In genomic region chr7:33038639-33039038, GRCh38 we compare ENCODE assay signal across 10 cellular contexts. TPM values are rescaled to one million over a fixed set of nuclear protein-coding genes. Genes with fewer than 3 reads are reported as not detected.
DNase-seq lines count a peak whose midpoint lies in the region; ATAC-seq and TF ChIP-seq lines count a peak whose summit lies in the region.
"Had no signal": no experiment of that assay in that cellular context is flagged by ENCODE, and none has a peak within 500 bp of the region (broad histone marks: within the 10 kb centered on the region; RNA-seq: fewer than 3 reads in every experiment).

No MANE protein-coding gene starts in this region.

- peaks cover 85% of the 10 kb centered on the region for H3K79me2 ChIP-seq in OCI-LY3 (ENCODE audit: low read length)

- TF ChIP-seq POLR2A in sigmoid colon (IDR thresholded peaks at IDR 0.05), result no peak

- peak overlapping the region; percentile 96 for H3K4me2 ChIP-seq in OCI-LY3 (ENCODE audit: low read length)

- ATAC-seq in HG02798 (IDR thresholded peaks at IDR 0.05; ENCODE audit: poor library complexity, unreplicated experiment), result no peak

- peak overlapping the region; percentile 76 for H3K4me3 ChIP-seq in GM06990 (replicated peaks; ENCODE audit: low read depth, low read length)
- peak overlapping the region; percentile 78 for H3K4me3 ChIP-seq in OCI-LY3 (ENCODE audit: low read length)
- H3K4me3 ChIP-seq in epithelial cell of proximal tubule (ENCODE audit: low read depth, low read length), result peak overlapping the region; percentile 55
- H3K4me3 ChIP-seq in sigmoid colon, result peak overlapping the region in 3 of 4 donors; percentile 44 to 51 (median 49)

- DNase-seq in GM06990 (ENCODE audit: extremely low read depth, insufficient read length) (no peak), epithelial cell of proximal tubule (ENCODE audit: low read depth) (no peak), sigmoid colon (no peak), A172 (ENCODE audit: low spot score) (no peak), NCI-H774 (lab: John Stamatoyannopoulos, UW) (no peak), UCSD-AML1 (lab: John Stamatoyannopoulos, UW; ENCODE audit: unreplicated experiment) (no peak)
- DNase-seq: NCI-H1417 treated with DMSO at 0.1 percent for 48 hours, small intestine had no signal

- H2AFZ ChIP-seq in OCI-LY3 (ENCODE audit: low read depth, low read length), result no peak overlapping the region

- WGBS in sigmoid colon, 2 donors, result 13 to 35% methylated on average over 2 of the region's 2 CpGs

- no peaks in the 10 kb centered on the region for H3K27me3 ChIP-seq in GM06990 (replicated peaks; ENCODE audit: control insufficient read depth, insufficient read depth, low read length)
- H3K27me3 ChIP-seq in OCI-LY3 (ENCODE audit: low read depth, low read length), result no peaks in the 10 kb centered on the region
- no peaks in the 10 kb centered on the region for H3K27me3 ChIP-seq in sigmoid colon

- peaks cover 27% of the 10 kb centered on the region for H3K4me1 ChIP-seq in OCI-LY3 (ENCODE audit: low read length)
- H3K4me1 ChIP-seq in sigmoid colon, result peaks cover 0 to 62% (median 36%) of the 10 kb centered on the region in 4 donors

- H3K9me3 ChIP-seq in OCI-LY3 (ENCODE audit: insufficient read depth, low read length) (no peaks in the 10 kb centered on the region), sigmoid colon (no peaks in the 10 kb centered on the region)

- intact Hi-C loops in sigmoid colon (cut with DNase I), result no loop called here

- H3K27ac ChIP-seq in OCI-LY3 (ENCODE audit: low read length) (no peak overlapping the region), sigmoid colon (peak overlapping the region; percentile 56 to 77 (median 71))

- peaks cover 40% of the 10 kb centered on the region for H4K20me1 ChIP-seq in OCI-LY3 (ENCODE audit: insufficient read depth, low read length)

- TF ChIP-seq CTCF in GM06990 (IDR thresholded peaks at IDR 0.05; ENCODE audit: insufficient read depth, low read length, poor library complexity, severe bottlenecking), result no peak
- no peak for TF ChIP-seq CTCF in OCI-LY3 (IDR thresholded peaks at IDR 0.05; ENCODE audit: low read depth, low read length)
- no peak for TF ChIP-seq CTCF in epithelial cell of proximal tubule (conservative IDR thresholded peaks at IDR 0.05; ENCODE audit: low read depth, low read length)
- no peak for TF ChIP-seq CTCF in sigmoid colon (IDR thresholded peaks at IDR 0.05)

- H3K36me3 ChIP-seq in GM06990 (ENCODE audit: control insufficient read depth, insufficient read depth, low read length) (no peaks in the 10 kb centered on the region; the same call in 1 of the 2 replicates), OCI-LY3 (replicated peaks; ENCODE audit: low read depth, low read length) (no peaks in the 10 kb centered on the region), sigmoid colon (no peaks in the 10 kb centered on the region)

- no peak overlapping the region for H3K9ac ChIP-seq in OCI-LY3 (ENCODE audit: low read length)

- no peak for TF ChIP-seq EP300 in sigmoid colon (IDR thresholded peaks at IDR 0.05)

RNA-seq across cellular contexts. Expression of gene NT5C3A, which starts 23.9 kb away (rescaled TPM):
- 16.4 and 18.2 TPM in 2 replicates for total RNA-seq in epithelial cell of proximal tubule
- total RNA-seq in sigmoid colon, result 10 to 100 TPM; 20.6 to 29.6 (median 28.0) TPM
- polyA plus RNA-seq in sigmoid colon, result 100 to 1,000 TPM in 1 of 3 donors, 10 to 100 TPM in 2; 86.5 to 270 (median 96.1) TPM
- 49.0 and 57.4 TPM in 2 replicates for total RNA-seq in A172 (2014; rRNA removed; shearing (Covaris generic))
